1 cellular context compared by ENCODE assay signal in the genomic region with DNA sequence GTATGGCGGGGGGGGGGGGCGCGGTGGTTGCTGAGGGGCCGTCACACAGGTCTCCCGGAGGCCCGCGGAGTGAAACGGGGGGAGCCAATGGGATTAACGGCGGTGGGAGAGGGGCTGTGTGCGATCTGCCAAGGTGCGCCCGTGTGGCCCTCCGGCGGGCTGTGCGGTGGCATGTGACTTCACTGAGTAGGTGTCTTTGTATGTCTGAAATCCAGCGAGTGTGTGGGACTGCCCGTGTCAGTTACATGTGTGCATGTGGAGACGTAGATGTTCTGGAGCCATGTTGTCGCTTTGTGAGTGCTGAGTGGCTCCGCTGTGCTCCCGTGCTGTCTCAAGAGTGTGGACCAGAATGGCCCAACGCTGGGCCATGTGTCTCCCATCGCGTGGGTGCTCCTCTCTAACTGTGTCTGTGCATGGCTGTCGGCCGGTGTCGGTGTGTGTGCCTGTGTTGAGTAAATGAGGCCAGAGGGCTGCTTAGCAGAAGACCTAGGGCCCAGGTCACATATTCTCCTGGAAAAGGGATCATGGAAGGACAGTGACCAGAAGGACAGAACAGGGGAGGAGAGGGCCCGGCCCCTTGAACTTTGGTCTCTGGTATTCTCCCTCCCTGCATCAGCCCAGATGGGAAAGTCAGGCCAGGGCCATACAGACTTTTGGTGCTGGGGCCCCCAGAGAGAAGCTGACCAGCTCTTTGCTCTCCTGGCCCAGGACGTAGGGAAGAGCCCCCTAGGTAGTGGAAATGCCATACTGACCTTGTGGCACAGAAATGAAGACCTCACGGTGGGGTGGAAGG.
TF ChIP-seq lines count a peak whose summit lies in the region.

No MANE protein-coding gene starts in this region.

TF ChIP-seq in HEK293, 187 proteins besides CTCF, POLR2A, EP300 and RAD21 (continued from another document):
- TF ChIP-seq ZNF670 (tag by site-specific recombination; IDR thresholded peaks at IDR 0.05; ENCODE audit: low read depth) (no peak), ZNF114 (tag by site-specific recombination; IDR thresholded peaks at IDR 0.05) (no peak), ZBTB8A (tag by site-specific recombination; IDR thresholded peaks at IDR 0.05) (peak; percentile 95), ZNF416 (tag by site-specific recombination; IDR thresholded peaks at IDR 0.05) (no peak), ZNF658 (tag by site-specific recombination; IDR thresholded peaks at IDR 0.05) (no peak), ZNF24 (tag by site-specific recombination; IDR thresholded peaks at IDR 0.05) (no peak; the same call in 1 of the 2 replicates), ZFP37 (tag by site-specific recombination; IDR thresholded peaks at IDR 0.05) (peak; percentile 26; the same call in 1 of the 2 replicates), ZIC2 (tag by site-specific recombination; IDR thresholded peaks at IDR 0.05) (no peak), ZNF555 (tag by site-specific recombination; conservative IDR thresholded peaks at IDR 0.05) (no peak), EGR2 (tag by site-specific recombination; IDR thresholded peaks at IDR 0.05; ENCODE audit: low read depth) (peak; percentile 84), ZNF776 (tag by site-specific recombination; IDR thresholded peaks at IDR 0.05; ENCODE audit: borderline replicate concordance) (no peak), ZNF600 (tag by site-specific recombination; IDR thresholded peaks at IDR 0.05) (peak; percentile 98), ZNF473 (tag by site-specific recombination; IDR thresholded peaks at IDR 0.05) (no peak), ZNF423 (tag by site-specific recombination; IDR thresholded peaks at IDR 0.05) (no peak), GLIS2 (tag by site-specific recombination; IDR thresholded peaks at IDR 0.05) (peak; percentile 60), ZNF391 (tag by site-specific recombination; IDR thresholded peaks at IDR 0.05; ENCODE audit: borderline replicate concordance, low read depth) (no peak), BCL11A (tag by site-specific recombination; IDR thresholded peaks at IDR 0.05; ENCODE audit: low read depth) (no peak), ZNF184 (tag by site-specific recombination; IDR thresholded peaks at IDR 0.05) (no peak), ZNF530 (tag by site-specific recombination; IDR thresholded peaks at IDR 0.05; ENCODE audit: low read depth) (no peak), BCL11B (tag by site-specific recombination; IDR thresholded peaks at IDR 0.05; ENCODE audit: low read depth) (no peak), ZNF624 (tag by site-specific recombination; IDR thresholded peaks at IDR 0.05) (no peak), ZNF843 (tag by site-specific recombination; IDR thresholded peaks at IDR 0.05) (no peak), FEZF1 (tag by site-specific recombination; IDR thresholded peaks at IDR 0.05) (no peak), GFI1B (tag by site-specific recombination; IDR thresholded peaks at IDR 0.05) (no peak), KLF16 (tag by site-specific recombination; IDR thresholded peaks at IDR 0.05) (no peak), ZNF175 (tag by site-specific recombination; IDR thresholded peaks at IDR 0.05) (no peak), REPIN1 (tag by site-specific recombination; IDR thresholded peaks at IDR 0.05; ENCODE audit: low read depth) (0 out of 2 replicates have a peak, but pooled peaks have one; percentile 53), ZBTB21 (tag by site-specific recombination; IDR thresholded peaks at IDR 0.05) (no peak), ZFHX2 (tag by site-specific recombination; conservative IDR thresholded peaks at IDR 0.05) (peak; percentile 92)
- TF ChIP-seq, protein P1, sequence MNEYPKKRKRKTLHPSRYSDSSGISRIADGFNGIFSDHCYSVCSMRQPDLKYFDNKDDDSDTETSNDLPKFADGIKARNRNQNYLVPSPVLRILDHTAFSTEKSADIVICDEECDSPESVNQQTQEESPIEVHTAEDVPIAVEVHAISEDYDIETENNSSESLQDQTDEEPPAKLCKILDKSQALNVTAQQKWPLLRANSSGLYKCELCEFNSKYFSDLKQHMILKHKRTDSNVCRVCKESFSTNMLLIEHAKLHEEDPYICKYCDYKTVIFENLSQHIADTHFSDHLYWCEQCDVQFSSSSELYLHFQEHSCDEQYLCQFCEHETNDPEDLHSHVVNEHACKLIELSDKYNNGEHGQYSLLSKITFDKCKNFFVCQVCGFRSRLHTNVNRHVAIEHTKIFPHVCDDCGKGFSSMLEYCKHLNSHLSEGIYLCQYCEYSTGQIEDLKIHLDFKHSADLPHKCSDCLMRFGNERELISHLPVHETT (tag by site-specific recombination; IDR thresholded peaks at IDR 0.05): no peak
- TF ChIP-seq, protein P2, sequence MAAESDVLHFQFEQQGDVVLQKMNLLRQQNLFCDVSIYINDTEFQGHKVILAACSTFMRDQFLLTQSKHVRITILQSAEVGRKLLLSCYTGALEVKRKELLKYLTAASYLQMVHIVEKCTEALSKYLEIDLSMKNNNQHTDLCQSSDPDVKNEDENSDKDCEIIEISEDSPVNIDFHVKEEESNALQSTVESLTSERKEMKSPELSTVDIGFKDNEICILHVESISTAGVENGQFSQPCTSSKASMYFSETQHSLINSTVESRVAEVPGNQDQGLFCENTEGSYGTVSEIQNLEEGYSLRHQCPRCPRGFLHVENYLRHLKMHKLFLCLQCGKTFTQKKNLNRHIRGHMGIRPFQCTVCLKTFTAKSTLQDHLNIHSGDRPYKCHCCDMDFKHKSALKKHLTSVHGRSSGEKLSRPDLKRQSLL (tag by site-specific recombination; IDR thresholded peaks at IDR 0.05): peak; percentile 90
- TF ChIP-seq, protein P3, sequence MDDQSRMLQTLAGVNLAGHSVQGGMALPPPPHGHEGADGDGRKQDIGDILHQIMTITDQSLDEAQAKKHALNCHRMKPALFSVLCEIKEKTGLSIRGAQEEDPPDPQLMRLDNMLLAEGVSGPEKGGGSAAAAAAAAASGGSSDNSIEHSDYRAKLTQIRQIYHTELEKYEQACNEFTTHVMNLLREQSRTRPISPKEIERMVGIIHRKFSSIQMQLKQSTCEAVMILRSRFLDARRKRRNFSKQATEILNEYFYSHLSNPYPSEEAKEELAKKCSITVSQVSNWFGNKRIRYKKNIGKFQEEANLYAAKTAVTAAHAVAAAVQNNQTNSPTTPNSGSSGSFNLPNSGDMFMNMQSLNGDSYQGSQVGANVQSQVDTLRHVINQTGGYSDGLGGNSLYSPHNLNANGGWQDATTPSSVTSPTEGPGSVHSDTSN (CRISPR knock-in tag; IDR thresholded peaks at IDR 0.05): no peak
- TF ChIP-seq, protein P4, sequence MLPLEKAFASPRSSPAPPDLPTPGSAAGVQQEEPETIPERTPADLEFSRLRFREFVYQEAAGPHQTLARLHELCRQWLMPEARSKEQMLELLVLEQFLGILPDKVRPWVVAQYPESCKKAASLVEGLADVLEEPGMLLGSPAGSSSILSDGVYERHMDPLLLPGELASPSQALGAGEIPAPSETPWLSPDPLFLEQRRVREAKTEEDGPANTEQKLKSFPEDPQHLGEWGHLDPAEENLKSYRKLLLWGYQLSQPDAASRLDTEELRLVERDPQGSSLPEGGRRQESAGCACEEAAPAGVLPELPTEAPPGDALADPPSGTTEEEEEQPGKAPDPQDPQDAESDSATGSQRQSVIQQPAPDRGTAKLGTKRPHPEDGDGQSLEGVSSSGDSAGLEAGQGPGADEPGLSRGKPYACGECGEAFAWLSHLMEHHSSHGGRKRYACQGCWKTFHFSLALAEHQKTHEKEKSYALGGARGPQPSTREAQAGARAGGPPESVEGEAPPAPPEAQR (tag by site-specific recombination; IDR thresholded peaks at IDR 0.05): no peak
- TF ChIP-seq, protein P5, sequence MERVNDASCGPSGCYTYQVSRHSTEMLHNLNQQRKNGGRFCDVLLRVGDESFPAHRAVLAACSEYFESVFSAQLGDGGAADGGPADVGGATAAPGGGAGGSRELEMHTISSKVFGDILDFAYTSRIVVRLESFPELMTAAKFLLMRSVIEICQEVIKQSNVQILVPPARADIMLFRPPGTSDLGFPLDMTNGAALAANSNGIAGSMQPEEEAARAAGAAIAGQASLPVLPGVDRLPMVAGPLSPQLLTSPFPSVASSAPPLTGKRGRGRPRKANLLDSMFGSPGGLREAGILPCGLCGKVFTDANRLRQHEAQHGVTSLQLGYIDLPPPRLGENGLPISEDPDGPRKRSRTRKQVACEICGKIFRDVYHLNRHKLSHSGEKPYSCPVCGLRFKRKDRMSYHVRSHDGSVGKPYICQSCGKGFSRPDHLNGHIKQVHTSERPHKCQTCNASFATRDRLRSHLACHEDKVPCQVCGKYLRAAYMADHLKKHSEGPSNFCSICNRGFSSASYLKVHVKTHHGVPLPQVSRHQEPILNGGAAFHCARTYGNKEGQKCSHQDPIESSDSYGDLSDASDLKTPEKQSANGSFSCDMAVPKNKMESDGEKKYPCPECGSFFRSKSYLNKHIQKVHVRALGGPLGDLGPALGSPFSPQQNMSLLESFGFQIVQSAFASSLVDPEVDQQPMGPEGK (tag by site-specific recombination; IDR thresholded peaks at IDR 0.05): peak; percentile 49
- TF ChIP-seq, protein P6, sequence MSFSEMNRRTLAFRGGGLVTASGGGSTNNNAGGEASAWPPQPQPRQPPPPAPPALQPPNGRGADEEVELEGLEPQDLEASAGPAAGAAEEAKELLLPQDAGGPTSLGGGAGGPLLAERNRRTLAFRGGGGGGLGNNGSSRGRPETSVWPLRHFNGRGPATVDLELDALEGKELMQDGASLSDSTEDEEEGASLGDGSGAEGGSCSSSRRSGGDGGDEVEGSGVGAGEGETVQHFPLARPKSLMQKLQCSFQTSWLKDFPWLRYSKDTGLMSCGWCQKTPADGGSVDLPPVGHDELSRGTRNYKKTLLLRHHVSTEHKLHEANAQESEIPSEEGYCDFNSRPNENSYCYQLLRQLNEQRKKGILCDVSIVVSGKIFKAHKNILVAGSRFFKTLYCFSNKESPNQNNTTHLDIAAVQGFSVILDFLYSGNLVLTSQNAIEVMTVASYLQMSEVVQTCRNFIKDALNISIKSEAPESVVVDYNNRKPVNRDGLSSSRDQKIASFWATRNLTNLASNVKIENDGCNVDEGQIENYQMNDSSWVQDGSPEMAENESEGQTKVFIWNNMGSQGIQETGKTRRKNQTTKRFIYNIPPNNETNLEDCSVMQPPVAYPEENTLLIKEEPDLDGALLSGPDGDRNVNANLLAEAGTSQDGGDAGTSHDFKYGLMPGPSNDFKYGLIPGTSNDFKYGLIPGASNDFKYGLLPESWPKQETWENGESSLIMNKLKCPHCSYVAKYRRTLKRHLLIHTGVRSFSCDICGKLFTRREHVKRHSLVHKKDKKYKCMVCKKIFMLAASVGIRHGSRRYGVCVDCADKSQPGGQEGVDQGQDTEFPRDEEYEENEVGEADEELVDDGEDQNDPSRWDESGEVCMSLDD (tag by site-specific recombination; IDR thresholded peaks at IDR 0.05): no peak
- TF ChIP-seq, protein P7, sequence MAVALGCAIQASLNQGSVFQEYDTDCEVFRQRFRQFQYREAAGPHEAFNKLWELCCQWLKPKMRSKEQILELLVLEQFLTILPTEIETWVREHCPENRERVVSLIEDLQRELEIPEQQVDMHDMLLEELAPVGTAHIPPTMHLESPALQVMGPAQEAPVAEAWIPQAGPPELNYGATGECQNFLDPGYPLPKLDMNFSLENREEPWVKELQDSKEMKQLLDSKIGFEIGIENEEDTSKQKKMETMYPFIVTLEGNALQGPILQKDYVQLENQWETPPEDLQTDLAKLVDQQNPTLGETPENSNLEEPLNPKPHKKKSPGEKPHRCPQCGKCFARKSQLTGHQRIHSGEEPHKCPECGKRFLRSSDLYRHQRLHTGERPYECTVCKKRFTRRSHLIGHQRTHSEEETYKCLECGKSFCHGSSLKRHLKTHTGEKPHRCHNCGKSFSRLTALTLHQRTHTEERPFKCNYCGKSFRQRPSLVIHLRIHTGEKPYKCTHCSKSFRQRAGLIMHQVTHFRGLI (tag by site-specific recombination; IDR thresholded peaks at IDR 0.05): no peak
- TF ChIP-seq, protein P8, sequence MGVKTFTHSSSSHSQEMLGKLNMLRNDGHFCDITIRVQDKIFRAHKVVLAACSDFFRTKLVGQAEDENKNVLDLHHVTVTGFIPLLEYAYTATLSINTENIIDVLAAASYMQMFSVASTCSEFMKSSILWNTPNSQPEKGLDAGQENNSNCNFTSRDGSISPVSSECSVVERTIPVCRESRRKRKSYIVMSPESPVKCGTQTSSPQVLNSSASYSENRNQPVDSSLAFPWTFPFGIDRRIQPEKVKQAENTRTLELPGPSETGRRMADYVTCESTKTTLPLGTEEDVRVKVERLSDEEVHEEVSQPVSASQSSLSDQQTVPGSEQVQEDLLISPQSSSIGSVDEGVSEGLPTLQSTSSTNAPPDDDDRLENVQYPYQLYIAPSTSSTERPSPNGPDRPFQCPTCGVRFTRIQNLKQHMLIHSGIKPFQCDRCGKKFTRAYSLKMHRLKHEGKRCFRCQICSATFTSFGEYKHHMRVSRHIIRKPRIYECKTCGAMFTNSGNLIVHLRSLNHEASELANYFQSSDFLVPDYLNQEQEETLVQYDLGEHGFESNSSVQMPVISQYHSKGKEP (tag by site-specific recombination; IDR thresholded peaks at IDR 0.05): no peak
